In genomic region chr7:29114266-29114665, GRCh38 we compare ENCODE assay signal across 1 cellular context. TPM values are rescaled to one million over a fixed set of nuclear protein-coding genes. Genes with fewer than 3 reads are reported as not detected.
"Had no signal": no experiment of that assay in that cellular context is flagged by ENCODE, and none has a peak within 500 bp of the region (broad histone marks: within the 10 kb centered on the region; RNA-seq: fewer than 3 reads in every experiment).

No MANE protein-coding gene starts in this region.

RNA-seq across cellular contexts. Expression of gene CPVL, which starts 32.1 kb away (rescaled TPM):
- total RNA-seq: activated CD4-positive, alpha-beta T cell treated with anti-CD3 and anti-CD28 coated beads, Interleukin-2, amount 10 ng/mL, durations not matched to agents 7 days and 5 days had no signal
